ENCODE assay signal across 20 cellular contexts in the genomic region with DNA sequence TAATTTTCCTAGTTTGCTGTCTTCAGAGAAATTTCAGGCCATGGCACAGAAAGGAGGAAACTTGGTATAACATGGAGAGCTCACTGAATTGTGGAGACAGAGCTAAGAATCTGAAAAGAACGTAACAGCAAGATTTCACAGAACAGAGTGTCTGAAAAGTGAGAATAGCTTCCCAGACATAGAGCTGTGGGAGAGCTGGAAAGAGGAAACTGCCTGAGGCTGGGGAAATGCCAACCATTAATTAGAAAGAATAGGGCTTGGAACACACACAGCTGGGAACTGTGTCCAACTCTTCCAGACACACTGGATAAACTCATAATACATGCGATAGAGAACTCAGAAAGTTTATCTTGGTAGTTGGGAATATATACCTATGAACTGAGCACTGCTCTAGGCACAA. TPM values are rescaled to one million over a fixed set of nuclear protein-coding genes. Genes with fewer than 3 reads are reported as not detected.
DNase-seq lines count a peak whose midpoint lies in the region; ATAC-seq, FAIRE-seq and TF ChIP-seq lines count a peak whose summit lies in the region.
"Had no signal": no experiment of that assay in that cellular context is flagged by ENCODE, and none has a peak within 500 bp of the region (broad histone marks: within the 10 kb centered on the region; RNA-seq: fewer than 3 reads in every experiment).

No MANE protein-coding gene starts in this region.

- H3K4me1 ChIP-seq in ACC112 (ENCODE audit: control insufficient read depth, insufficient read depth, low read length, unreplicated experiment) (peaks cover 17% of the 10 kb centered on the region), PC-3 (ENCODE audit: insufficient read depth, low read length) (no peaks in the 10 kb centered on the region; the same call in 1 of the 2 replicates), endothelial cell of umbilical vein (ENCODE audit: control insufficient read depth, extremely low read depth, insufficient read depth, low read length) (peaks cover 29% of the 10 kb centered on the region)
- H3K4me1 ChIP-seq: A549, adrenal gland, prostate gland, transverse colon had no signal

- H3K27ac ChIP-seq in ACC112 (ENCODE audit: low read depth, low read length) (no peak overlapping the region), PC-3 (ENCODE audit: low read length) (no peak overlapping the region), endothelial cell of umbilical vein (ENCODE audit: insufficient read depth, low read depth, low read length) (peak overlapping the region; percentile 37)
- H3K27ac ChIP-seq: A549, adrenal gland, HL-60, prostate gland, transverse colon had no signal

- H2AFZ ChIP-seq in ACC112 (ENCODE audit: low read length, unreplicated experiment) (peak overlapping the region; percentile 12), PC-3 (ENCODE audit: low read length) (no peak overlapping the region), endothelial cell of umbilical vein (ENCODE audit: low read depth, low read length) (peak overlapping the region; percentile 81)

- intact Hi-C loops in PC-3 (cut with micrococcal nuclease): no loop called here
- intact Hi-C loops in endothelial cell of umbilical vein (cut with micrococcal nuclease): no loop called here

- H3K4me3 ChIP-seq in ACC112 (ENCODE audit: low read depth, low read length) (no peak overlapping the region), PC-3 (ENCODE audit: low read length) (no peak overlapping the region), endothelial cell of umbilical vein (replicated peaks in 1 of 3; ENCODE audit: insufficient read depth in 1 of 3, low read depth in 1 of 3, low read length in 3 of 3) (no peak overlapping the region)
- H3K4me3 ChIP-seq: A549, adrenal gland, prostate gland, transverse colon had no signal

- H3F3A ChIP-seq in PC-3 (ENCODE audit: low read length, unreplicated experiment): no peaks in the 10 kb centered on the region

- BruUV-seq in PC-3 (replicated peaks; lab: Mats Ljungman, UMichigan) (no TSS peak), endothelial cell of umbilical vein (replicated peaks; lab: Mats Ljungman, UMichigan) (no TSS peak)

- no peaks in the 10 kb centered on the region for H3K9me2 ChIP-seq in PC-3 (replicated peaks; ENCODE audit: low read length)

- H3K36me3 ChIP-seq in ACC112 (ENCODE audit: insufficient read depth, low read length) (no peaks in the 10 kb centered on the region), PC-3 (ENCODE audit: low read depth, low read length) (no peaks in the 10 kb centered on the region), endothelial cell of umbilical vein (ENCODE audit: control insufficient read depth in 2 of 2, extremely low read depth in 1 of 2, insufficient read depth in 2 of 2, low read length in 2 of 2) (no peaks in the 10 kb centered on the region)
- H3K36me3 ChIP-seq: adrenal gland, prostate gland, transverse colon had no signal

- POLR2A ChIA-PET in PC-3 (lab: Charles Lee; ENCODE audit: unreplicated experiment) (no interaction called here), endothelial cell of umbilical vein (lab: Charles Lee) (interaction anchor here (1.1 kb wide), 1 partner anchor 14 kb away, joined by 3 read pairs; no protein-coding TSS in a partner anchor)

- H3K9ac ChIP-seq in PC-3 (ENCODE audit: low read length) (no peak overlapping the region), endothelial cell of umbilical vein (replicated peaks; ENCODE audit: extremely low read depth, insufficient read depth, low read length) (no peak overlapping the region)

- no peak for TF ChIP-seq POLR2A in endothelial cell of umbilical vein (IDR thresholded peaks at IDR 0.05; ENCODE audit: low read depth, low read length)

- H3K9me3 ChIP-seq in PC-3 (ENCODE audit: low read length): no peaks in the 10 kb centered on the region
- H3K9me3 ChIP-seq in endothelial cell of umbilical vein (replicated peaks; ENCODE audit: control insufficient read depth, insufficient read depth, low read length): no peaks in the 10 kb centered on the region
- H3K9me3 ChIP-seq: A549, adrenal gland, prostate gland, transverse colon had no signal

- dilution Hi-C loops in endothelial cell of umbilical vein (cut with MboI; ENCODE audit: extremely low pct_ligation_motif_present, low sequenced_read_pairs): no loop called here

- DNase-seq in PC-3 (no peak), endothelial cell of umbilical vein (ENCODE audit: low read depth, low spot score) (peak; percentile 85), midbrain (lab: John Stamatoyannopoulos, UW) (peak; percentile 22), NCI-H128 (lab: John Stamatoyannopoulos, UW; ENCODE audit: unreplicated experiment) (no peak), NCI-H2196 treated with DMSO at 0.1 percent for 48 hours (lab: John Stamatoyannopoulos, UW; ENCODE audit: unreplicated experiment) (no peak)
- DNase-seq in activated CD4-positive, alpha-beta T cell treated with anti-CD3 and anti-CD28 coated beads, Interleukin-2, amount 50 U/mL, for 4 hours: no peak
- DNase-seq: activated CD8-positive, alpha-beta memory T cell treated with anti-CD3 and anti-CD28 coated beads, Interleukin-2, amount 50 U/mL, for 4 hours; activated effector memory CD4-positive, alpha-beta T cell treated with anti-CD3 and anti-CD28 coated beads, Interleukin-2, amount 50 U/mL, for 16 hours; adrenal gland; CD4-positive, alpha-beta T cell; DND-41; naive thymus-derived CD8-positive, alpha-beta T cell; NCI-H69; stimulated activated naive B cell treated with anti-CD40 and anti-IgM and Interleukin-4, amounts not matched to agents 10 μg/mL and 1 μg/mL and 100 μg/mL, for 72 hours; transverse colon had no signal

- FAIRE-seq in endothelial cell of umbilical vein (lab: Jason Lieb, UNC): peak; percentile 18

- H3K4me2 ChIP-seq in PC-3 (ENCODE audit: low read length) (no peak overlapping the region), endothelial cell of umbilical vein (ENCODE audit: insufficient read depth, low read length) (no peak overlapping the region)
- H3K4me2 ChIP-seq: A549 had no signal

- TF ChIP-seq CTCF in PC-3 (conservative IDR thresholded peaks at IDR 0.05; ENCODE audit: low read depth, low read length) (no peak), endothelial cell of umbilical vein (IDR thresholded peaks at IDR 0.05; ENCODE audit: extremely low read depth in 1 of 2, insufficient read depth in 1 of 2, low read depth in 1 of 2, low read length in 2 of 2) (no peak)

- H3K79me2 ChIP-seq in ACC112 (ENCODE audit: control insufficient read depth, insufficient read depth, low read length, unreplicated experiment) (no peaks in the 10 kb centered on the region), PC-3 (ENCODE audit: low read length) (no peaks in the 10 kb centered on the region), endothelial cell of umbilical vein (ENCODE audit: control insufficient read depth, insufficient read depth, low read length) (no peaks in the 10 kb centered on the region)

- no peaks in the 10 kb centered on the region for H3K9me1 ChIP-seq in endothelial cell of umbilical vein (replicated peaks; ENCODE audit: control insufficient read depth, extremely low read depth, insufficient read depth, low read length)

- H3K27me3 ChIP-seq in ACC112 (ENCODE audit: insufficient read depth, low read length): no peaks in the 10 kb centered on the region
- no peaks in the 10 kb centered on the region for H3K27me3 ChIP-seq in PC-3 (ENCODE audit: low read length)
- H3K27me3 ChIP-seq in endothelial cell of umbilical vein (ENCODE audit: control insufficient read depth in 2 of 2, insufficient read depth in 2 of 2, low read length in 2 of 2): no peaks in the 10 kb centered on the region
- H3K27me3 ChIP-seq: adrenal gland, transverse colon had no signal

- H4K20me1 ChIP-seq in PC-3 (ENCODE audit: low read length) (no peaks in the 10 kb centered on the region), endothelial cell of umbilical vein (replicated peaks; ENCODE audit: control insufficient read depth, extremely low read depth, insufficient read depth, low read length) (no peaks in the 10 kb centered on the region)

- ATAC-seq in PC-3 (0 out of 2 replicates have a peak, but pooled peaks have one; percentile 15), GM21367 (IDR thresholded peaks at IDR 0.05; ENCODE audit: unreplicated experiment) (no peak)
- ATAC-seq: A549; naive thymus-derived CD8-positive, alpha-beta T cell; stimulated activated naive B cell treated with anti-CD40 and anti-IgM and Interleukin-4, amounts not matched to agents 10 μg/mL and 1 μg/mL and 100 μg/mL, for 72 hours had no signal

- CTCF ChIA-PET in PC-3 (lab: Charles Lee): no interaction called here
- CTCF ChIA-PET in endothelial cell of umbilical vein (lab: Charles Lee): interaction anchor here (0.8 to 1.1 kb wide), 5 partner anchors 9 to 155 kb away, joined by 3 to 4 read pairs (median 3); no protein-coding TSS in a partner anchor

TF ChIP-seq in endothelial cell of umbilical vein, 7 proteins besides CTCF, POLR2A, EP300 and RAD21:
- no peak for TF ChIP-seq GATA2 (IDR thresholded peaks at IDR 0.05; ENCODE audit: insufficient read depth, insufficient read length, low read depth, low read length)

RNA-seq across cellular contexts. Expression of a gene that starts 51.6 kb away (rescaled TPM):
- total RNA-seq in PC-3 (2014; rRNA removed): 1.1 and 2.3 TPM in 2 replicates
- 0.25 TPM in 1 of 2 replicates, not detected in the other for total RNA-seq in endothelial cell of umbilical vein
- 0.04 TPM in 1 of 2 replicates, not detected in the other for polyA plus RNA-seq in endothelial cell of umbilical vein
- polyA plus RNA-seq in endothelial cell of umbilical vein (2011; cell fraction: cytosol; rRNA removed): 0.09 and 0.10 TPM in 2 replicates
- not detected in 2 replicates for polyA plus RNA-seq in endothelial cell of umbilical vein (2011; cell fraction: nucleus; rRNA removed)
- 1.1 TPM in 2 replicates for polyA plus RNA-seq in endothelial cell of umbilical vein (2012)
- polyA minus RNA-seq in endothelial cell of umbilical vein: 0.17 TPM in 1 of 2 replicates, not detected in the other
- polyA minus RNA-seq in endothelial cell of umbilical vein (2011; cell fraction: cytosol; rRNA and poly(A)+ RNA removed): 121 TPM
- 1.2 and 3.8 TPM in 2 replicates for polyA minus RNA-seq in endothelial cell of umbilical vein (2011; cell fraction: nucleus; rRNA and poly(A)+ RNA removed)

Comparison
In these comparisons a context has a peak if more than half of its experiments do, and no peak if none do; other contexts are left out.
1. DNase-seq: peak in endothelial cell of umbilical vein (single experiment) and midbrain (single experiment); none in PC-3 (single experiment), NCI-H128 (single experiment), activated CD4-positive, alpha-beta T cell treated with anti-CD3 and anti-CD28 coated beads, Interleukin-2, amount 50 U/mL, for 4 hours (0 of 2) and NCI-H2196 treated with DMSO at 0.1 percent for 48 hours (single experiment).